ENCODE assay signal across 23 cellular contexts in genomic region chr15:69215636-69216035, GRCh38.
"Had no signal": no experiment of that assay in that cellular context is flagged by ENCODE, and none has a peak within 500 bp of the region (broad histone marks: within the 10 kb centered on the region; RNA-seq: fewer than 3 reads in every experiment).

No MANE protein-coding gene starts in this region.

- H3K27me3 ChIP-seq: SJCRH30 had no signal

- DNase-seq: Kasumi-1, MM.1S, NCI-H1092 treated with DMSO at 0.1 percent for 48 hours, NCI-H1436, NCI-H187, NCI-H2029, NCI-H2081 treated with DMSO at 0.1 percent for 48 hours, NCI-H2171, NCI-H226, NCI-H446, NCI-H510A, NCI-H524 treated with DMSO at 0.1 percent for 48 hours, NCI-H69, NCI-H774, SHP77 treated with DMSO at 0.1 percent for 48 hours, SJCRH30 had no signal

- ATAC-seq: K562, Panc1, Right ventricle myocardium inferior had no signal

- FAIRE-seq: HTR-8/SVneo, K562 had no signal

- H3K27ac ChIP-seq: KMS-11, RWPE1, SJCRH30 had no signal

- H3K4me1 Mint-ChIP-seq: IgD-negative memory B cell had no signal

- H3K27me3 Mint-ChIP-seq: IgD-negative memory B cell had no signal

- H3K27ac Mint-ChIP-seq: IgD-negative memory B cell had no signal

- H3K9ac ChIP-seq: KMS-11 had no signal

- H3K36me3 Mint-ChIP-seq: IgD-negative memory B cell had no signal

- H3K36me3 ChIP-seq: SJCRH30 had no signal

- H3K4me3 Mint-ChIP-seq: IgD-negative memory B cell had no signal

- H3K4me3 ChIP-seq: K562, SJCRH30 had no signal

- H3K4me1 ChIP-seq: SJCRH30 had no signal

- H3K4me2 ChIP-seq: KMS-11 had no signal
